ENCODE assay signal across 1 cellular context in genomic region chr20:59937150-59937549, GRCh38.
TF ChIP-seq lines count a peak whose summit lies in the region.

No MANE protein-coding gene starts in this region.

TF ChIP-seq in GM12878, 131 proteins besides CTCF, POLR2A, EP300 and RAD21:
- TF ChIP-seq IKZF2 (IDR thresholded peaks at IDR 0.05) (no peak), ZSCAN29 (IDR thresholded peaks at IDR 0.05) (no peak), NR2C2 (IDR thresholded peaks at IDR 0.05; ENCODE audit: borderline replicate concordance, control insufficient read depth, insufficient read length, low read depth) (no peak), STAT1 (conservative IDR thresholded peaks at IDR 0.05) (no peak), ETV6 (conservative IDR thresholded peaks at IDR 0.05 in 1 of 2, IDR thresholded peaks at IDR 0.05 in 1 of 2; ENCODE audit: borderline replicate concordance in 1 of 2, low read depth in 1 of 2) (no peak), RUNX3 (IDR thresholded peaks at IDR 0.05; ENCODE audit: low read length) (no peak), FOXM1 (IDR thresholded peaks at IDR 0.05; ENCODE audit: low read depth, low read length) (no peak), BACH1 (IDR thresholded peaks at IDR 0.05; ENCODE audit: borderline replicate concordance) (no peak), PBX3 (IDR thresholded peaks at IDR 0.05; ENCODE audit: insufficient replicate concordance, low read depth, low read length) (no peak), SMC3 (IDR thresholded peaks at IDR 0.05; ENCODE audit: borderline replicate concordance, low read length) (no peak), FOXK2 (IDR thresholded peaks at IDR 0.05) (no peak), SMAD1 (IDR thresholded peaks at IDR 0.05; ENCODE audit: low read depth, partially characterized antibody) (no peak), ZNF207 (IDR thresholded peaks at IDR 0.05; ENCODE audit: borderline replicate concordance) (no peak), MYC (IDR thresholded peaks at IDR 0.05; ENCODE audit: insufficient read depth, insufficient read length, insufficient replicate concordance, low read length, severe bottlenecking) (no peak), SREBF1 (IDR thresholded peaks at IDR 0.05; ENCODE audit: low read length) (no peak), SUZ12 (IDR thresholded peaks at IDR 0.05; ENCODE audit: unreplicated experiment) (no peak), YY1 (IDR thresholded peaks at IDR 0.05; ENCODE audit: low read depth, low read length) (no peak), PML (IDR thresholded peaks at IDR 0.05; ENCODE audit: low read length) (no peak), CBFB (IDR thresholded peaks at IDR 0.05; ENCODE audit: low read depth) (no peak), ZBED1 (IDR thresholded peaks at IDR 0.05; ENCODE audit: borderline replicate concordance) (no peak)
